Comparison of ENCODE assay signal across 23 cellular contexts in genomic region chrX:153645151-153645550, GRCh38. TPM values are rescaled to one million over a fixed set of nuclear protein-coding genes. Genes with fewer than 3 reads are reported as not detected.
DNase-seq lines count a peak whose midpoint lies in the region; ATAC-seq, FAIRE-seq and TF ChIP-seq lines count a peak whose summit lies in the region.
"Had no signal": no experiment of that assay in that cellular context is flagged by ENCODE, and none has a peak within 500 bp of the region (broad histone marks: within the 10 kb centered on the region; RNA-seq: fewer than 3 reads in every experiment).

No MANE protein-coding gene starts in this region.

- no peak for FAIRE-seq in kidney (lab: Jason Lieb, UNC)
- FAIRE-seq: G401.6, GM19239, H1, RCC 7860 had no signal

- H3K4me3 ChIP-seq in WERI-Rb-1 (ENCODE audit: low read depth, low read length) (no peak overlapping the region), kidney (ENCODE audit: low read length in 2 of 2) (peak overlapping the region in 1 of 2 donors; percentile 37)

- intact Hi-C loops in kidney (cut with DNase I) (no loop called here), MCF 10A (cut with micrococcal nuclease) (no loop called here)

- no peak overlapping the region for H3K9ac ChIP-seq in kidney (ENCODE audit: low read length in 2 of 2)

- H3K36me3 Mint-ChIP-seq in activated CD8-positive, alpha-beta memory T cell treated with anti-CD3 and anti-CD28 coated beads, Interleukin-2, amount 10 ng/mL, durations not matched to agents 7 days and 5 days, result no peaks in the 10 kb centered on the region
- peaks cover 1% of the 10 kb centered on the region for H3K36me3 Mint-ChIP-seq in progenitor cell of endocrine pancreas (ENCODE audit: insufficient read depth)
- H3K36me3 Mint-ChIP-seq in MCF 10A (ENCODE audit: insufficient read depth, unreplicated experiment), result no peaks in the 10 kb centered on the region
- H3K36me3 Mint-ChIP-seq: CD8-positive, alpha-beta T cell; IgD-negative memory B cell had no signal

- H3K4me1 Mint-ChIP-seq in activated CD8-positive, alpha-beta memory T cell treated with anti-CD3 and anti-CD28 coated beads, Interleukin-2, amount 10 ng/mL, durations not matched to agents 7 days and 5 days, result peaks cover 7% of the 10 kb centered on the region
- H3K4me1 Mint-ChIP-seq in progenitor cell of endocrine pancreas (ENCODE audit: low read depth), result peaks cover 18% of the 10 kb centered on the region
- peaks cover 6% of the 10 kb centered on the region for H3K4me1 Mint-ChIP-seq in MCF 10A (ENCODE audit: insufficient read depth, unreplicated experiment)

- peaks cover 29% of the 10 kb centered on the region for H3K27me3 ChIP-seq in WERI-Rb-1 (ENCODE audit: insufficient read depth, low read depth, severe bottlenecking)

- DNase-seq in activated CD8-positive, alpha-beta memory T cell treated with anti-CD3 and anti-CD28 coated beads, Interleukin-2, amount 50 U/mL, for 48 hours, result peak; percentile 10
- no peak for DNase-seq in activated CD8-positive, alpha-beta memory T cell treated with anti-CD3 and anti-CD28 coated beads, Interleukin-2, amount 10 ng/mL, durations not matched to agents 7 days and 5 days
- DNase-seq in WERI-Rb-1 (peak; percentile 10), kidney (peak; percentile 55), progenitor cell of endocrine pancreas (ENCODE audit: low spot score, unreplicated experiment) (no peak), MCF 10A (ENCODE audit: unreplicated experiment) (no peak), AML-193 (lab: John Stamatoyannopoulos, UW) (no peak)
- DNase-seq: C1 segment of cervical spinal cord, NCI-H1417 treated with DMSO at 0.1 percent for 48 hours, NCI-H187, NCI-H446, NCI-H526 treated with DMSO at 0.1 percent for 48 hours, OCI-M1 had no signal

- H3K27me3 Mint-ChIP-seq in activated CD8-positive, alpha-beta memory T cell treated with anti-CD3 and anti-CD28 coated beads, Interleukin-2, amount 10 ng/mL, durations not matched to agents 7 days and 5 days, result peaks cover 51% of the 10 kb centered on the region
- H3K27me3 Mint-ChIP-seq in progenitor cell of endocrine pancreas (peaks cover 11% of the 10 kb centered on the region), MCF 10A (ENCODE audit: insufficient read depth, unreplicated experiment) (peaks cover 11% of the 10 kb centered on the region)

- no peaks in the 10 kb centered on the region for H3K9me3 Mint-ChIP-seq in activated CD8-positive, alpha-beta memory T cell treated with anti-CD3 and anti-CD28 coated beads, Interleukin-2, amount 10 ng/mL, durations not matched to agents 7 days and 5 days (ENCODE audit: low read depth)
- H3K9me3 Mint-ChIP-seq in progenitor cell of endocrine pancreas (ENCODE audit: low read depth) (no peaks in the 10 kb centered on the region), MCF 10A (ENCODE audit: unreplicated experiment) (no peaks in the 10 kb centered on the region)
- H3K9me3 Mint-ChIP-seq: CD8-positive, alpha-beta T cell; IgD-negative memory B cell had no signal

- BruUV-seq in MCF 10A (replicated peaks; lab: Mats Ljungman, UMichigan), result no TSS peak

- POLR2A ChIA-PET in MCF 10A (lab: Yijun Ruan, JAX), result interaction anchor here (0.7 to 1.0 kb wide), 2 partner anchors 35 to 40 kb away, joined by 3 read pairs; no protein-coding TSS in a partner anchor

- no peak for ATAC-seq in activated CD8-positive, alpha-beta memory T cell treated with anti-CD3 and anti-CD28 coated beads, Interleukin-2, amount 10 ng/mL, durations not matched to agents 7 days and 5 days
- ATAC-seq in GM18867 (IDR thresholded peaks at IDR 0.05; ENCODE audit: unreplicated experiment), result no peak
- ATAC-seq: CD8-positive, alpha-beta T cell had no signal

- H3K4me3 Mint-ChIP-seq in activated CD8-positive, alpha-beta memory T cell treated with anti-CD3 and anti-CD28 coated beads, Interleukin-2, amount 10 ng/mL, durations not matched to agents 7 days and 5 days, result no peak overlapping the region
- H3K4me3 Mint-ChIP-seq in progenitor cell of endocrine pancreas (ENCODE audit: low read depth) (no peak overlapping the region), MCF 10A (ENCODE audit: unreplicated experiment) (no peak overlapping the region)
- H3K4me3 Mint-ChIP-seq: CD8-positive, alpha-beta T cell had no signal

- H3K36me3 ChIP-seq in WERI-Rb-1 (no peaks in the 10 kb centered on the region), kidney (ENCODE audit: control insufficient read depth in 1 of 2, insufficient read depth in 2 of 2, low read length in 2 of 2) (no peaks in the 10 kb centered on the region)

- no peak overlapping the region for H3K27ac Mint-ChIP-seq in activated CD8-positive, alpha-beta memory T cell treated with anti-CD3 and anti-CD28 coated beads, Interleukin-2, amount 10 ng/mL, durations not matched to agents 7 days and 5 days
- H3K27ac Mint-ChIP-seq in progenitor cell of endocrine pancreas (peak overlapping the region; percentile 67), MCF 10A (ENCODE audit: low read depth, unreplicated experiment) (no peak overlapping the region)
- H3K27ac Mint-ChIP-seq: CD8-positive, alpha-beta T cell had no signal

- H3K9me3 ChIP-seq in WERI-Rb-1 (ENCODE audit: severe bottlenecking) (no peaks in the 10 kb centered on the region), kidney (ENCODE audit: control insufficient read depth in 1 of 2, low read length in 2 of 2) (no peaks in the 10 kb centered on the region)

- peak overlapping the region; percentile 13; the same call in 1 of the 2 replicates for H3K27ac ChIP-seq in WERI-Rb-1
- H3K27ac ChIP-seq in kidney (ENCODE audit: low read depth in 2 of 2, low read length in 2 of 2), result peak overlapping the region in 1 of 2 donors; percentile 37
- H3K27ac ChIP-seq: 22Rv1 had no signal

- H3K4me1 ChIP-seq in kidney (ENCODE audit: control insufficient read depth in 1 of 2, insufficient read depth in 1 of 2, low read depth in 1 of 2, low read length in 2 of 2), result peaks cover 0 to 8% of the 10 kb centered on the region in 2 donors

- CTCF ChIA-PET in activated CD8-positive, alpha-beta memory T cell treated with anti-CD3 and anti-CD28 coated beads, Interleukin-2, amount 10 ng/mL, durations not matched to agents 7 days and 5 days (lab: Charles Lee), result interaction anchor here (0.9 to 4.7 kb wide), 6 partner anchors 9 to 106 kb away, joined by 3 to 19 read pairs (median 4); no protein-coding TSS in a partner anchor
- CTCF ChIA-PET in MCF 10A (lab: Yijun Ruan, JAX), result interaction anchor here (0.6 to 3.2 kb wide), 9 partner anchors 8 to 64 kb away, joined by 3 to 17 read pairs (median 4); no protein-coding TSS in a partner anchor

- TF ChIP-seq CTCF in WERI-Rb-1 (IDR thresholded peaks at IDR 0.05; ENCODE audit: low read depth, low read length) (no peak), kidney (IDR thresholded peaks at IDR 0.05; ENCODE audit: borderline replicate concordance, extremely low read depth, insufficient read depth) (no peak), progenitor cell of endocrine pancreas (IDR thresholded peaks at IDR 0.05; ENCODE audit: unreplicated experiment) (no peak), MCF 10A (IDR thresholded peaks at IDR 0.05; ENCODE audit: unreplicated experiment) (no peak)

RNA-seq across cellular contexts. Expression of gene DUSP9, which starts 1.9 kb away (rescaled TPM):
- total RNA-seq in activated CD8-positive, alpha-beta memory T cell treated with anti-CD3 and anti-CD28 coated beads, Interleukin-2, amount 10 ng/mL, durations not matched to agents 7 days and 5 days, result under 1 TPM in 1 of 2 experiments, not detected in 1; 0.09 TPM
- 4.7 TPM for total RNA-seq in kidney
- polyA plus RNA-seq in kidney (ENCODE audit: insufficient read depth, low read depth, low replicate concordance), result 81.4 TPM
- total RNA-seq in progenitor cell of endocrine pancreas, result 35.7 and 36.5 TPM in 2 replicates
- total RNA-seq in MCF 10A (2022), result not detected in 2 replicates
- total RNA-seq: CD8-positive, alpha-beta T cell had no signal
- polyA plus RNA-seq: IgD-negative memory B cell had no signal

RNA-seq across cellular contexts. Expression of gene PNCK, which starts 28.5 kb away (rescaled TPM):
- total RNA-seq in activated CD8-positive, alpha-beta memory T cell treated with anti-CD3 and anti-CD28 coated beads, Interleukin-2, amount 10 ng/mL, durations not matched to agents 7 days and 5 days, result not detected
- total RNA-seq in kidney (1.5 TPM), progenitor cell of endocrine pancreas (5.4 and 6.1 TPM in 2 replicates), MCF 10A (2022) (not detected in 2 replicates)
- polyA plus RNA-seq in kidney (ENCODE audit: insufficient read depth, low read depth, low replicate concordance), result 5.5 TPM
- total RNA-seq: Daoy, M059J had no signal
- polyA plus RNA-seq: IgD-negative memory B cell had no signal

RNA-seq across cellular contexts. Expression of gene SLC6A8, which starts 42.6 kb away (rescaled TPM):
- total RNA-seq in activated CD8-positive, alpha-beta memory T cell treated with anti-CD3 and anti-CD28 coated beads, Interleukin-2, amount 10 ng/mL, durations not matched to agents 7 days and 5 days, result 1 to 10 TPM in 1 of 2 experiments, under 1 TPM in 1; 0.93 to 1.1 TPM
- total RNA-seq in kidney, result 110 TPM
- polyA plus RNA-seq in kidney (ENCODE audit: insufficient read depth, low read depth, low replicate concordance), result 79.7 TPM
- 52.2 and 55.7 TPM in 2 replicates for total RNA-seq in progenitor cell of endocrine pancreas
- 59.9 and 66.6 TPM in 2 replicates for total RNA-seq in MCF 10A (2022)

RNA-seq across cellular contexts. Expression of gene CCNQ, which starts 46.2 kb away (rescaled TPM):
- total RNA-seq in activated CD8-positive, alpha-beta memory T cell treated with anti-CD3 and anti-CD28 coated beads, Interleukin-2, amount 10 ng/mL, durations not matched to agents 7 days and 5 days, result 10 to 100 TPM; 17.5 to 24.7 TPM
- total RNA-seq in kidney (14.6 TPM), progenitor cell of endocrine pancreas (19.1 and 19.2 TPM in 2 replicates), MCF 10A (2022) (20.9 and 21.7 TPM in 2 replicates)
- polyA plus RNA-seq in kidney (ENCODE audit: insufficient read depth, low read depth, low replicate concordance), result 35.4 TPM

Comparison
In these comparisons a context has a peak if more than half of its experiments do, and no peak if none do; other contexts are left out.
1. DNase-seq: peak in activated CD8-positive, alpha-beta memory T cell treated with anti-CD3 and anti-CD28 coated beads, Interleukin-2, amount 50 U/mL, for 48 hours (single experiment), WERI-Rb-1 (single experiment) and kidney (single experiment); none in activated CD8-positive, alpha-beta memory T cell treated with anti-CD3 and anti-CD28 coated beads, Interleukin-2, amount 10 ng/mL, durations not matched to agents 7 days and 5 days (single experiment), progenitor cell of endocrine pancreas (single experiment), MCF 10A (single experiment) and AML-193 (0 of 2).
2. RNA of gene SLC6A8, which starts 42.6 kb away (total RNA-seq): 110 TPM in kidney (single experiment), 59.9 to 66.6 TPM in MCF 10A and 52.2 to 55.7 TPM in progenitor cell of endocrine pancreas; 0.93 to 1.1 TPM in activated CD8-positive, alpha-beta memory T cell treated with anti-CD3 and anti-CD28 coated beads, Interleukin-2, amount 10 ng/mL, durations not matched to agents 7 days and 5 days; every median in the first group is over 10 times any median in the second.